Comparison of ENCODE assay signal across 8 cellular contexts in genomic region chr3:47781685-47782537, GRCh38. TPM values are rescaled to one million over a fixed set of nuclear protein-coding genes. Genes with fewer than 3 reads are reported as not detected.
DNase-seq lines count a peak whose midpoint lies in the region; ATAC-seq and TF ChIP-seq lines count a peak whose summit lies in the region.

Gene SMARCC1 (minus strand): TSS chr3:47781893. CDS start chr3:47781797, 96 bp downstream.

- peaks cover 0 to 29% (median 21%) of the 10 kb centered on the region in 11 experiments; a peak in 14 of 22 replicates for H3K36me3 ChIP-seq in BLaER1 treated with 17β-estradiol and CSF1 and Interleukin-3, amounts not matched to agents 10 nM and 100 nM
- H3K36me3 ChIP-seq in left lung: no peaks in the 10 kb centered on the region

- peaks cover 39 to 49% (median 44%) of the 10 kb centered on the region in 10 experiments for H3K4me1 ChIP-seq in BLaER1 treated with 17β-estradiol and CSF1 and Interleukin-3, amounts not matched to agents 10 nM and 100 nM
- H3K4me1 ChIP-seq in left lung: peaks cover 12 to 34% of the 10 kb centered on the region in 2 donors

- peak within 1 kb of the TSS; percentile 89 to 99 (median 94) for H3K4me2 ChIP-seq in BLaER1 treated with 17β-estradiol and CSF1 and Interleukin-3, amounts not matched to agents 10 nM and 100 nM

- peak; percentile 95 for DNase-seq in NCI-H69 (lab: John Stamatoyannopoulos, UW)
- peak; percentile 95 for DNase-seq in activated CD4-positive, alpha-beta T cell treated with anti-CD3 and anti-CD28 coated beads, Interleukin-2, amount 50 U/mL, for 1 hour
- peak; percentile 96 for DNase-seq in dedifferentiated amniotic fluid mesenchymal stem cell (ENCODE audit: extremely low spot score)
- DNase-seq in left lung: peak; percentile 98 to 100
- peak; percentile 96 for DNase-seq in stimulated activated CD4-positive, alpha-beta T cell treated with anti-CD3 and anti-CD28 coated beads, Interleukin-2, amount 100 ng/mL, for 48 hours

- peak within 1 kb of the TSS; percentile 96 to 100 (median 99) for H3K27ac ChIP-seq in BLaER1 treated with 17β-estradiol and CSF1 and Interleukin-3, amounts not matched to agents 10 nM and 100 nM
- H3K27ac ChIP-seq in left lung: peak within 1 kb of the TSS; percentile 94 to 98

- TF ChIP-seq CTCF in left lung (IDR thresholded peaks at IDR 0.05): peak in 1 of 2 donors; percentile 32

- peak; percentile 86 for ATAC-seq in GM19328 (IDR thresholded peaks at IDR 0.05; ENCODE audit: unreplicated experiment)
- peak; percentile 77 for ATAC-seq in HG03520 (IDR thresholded peaks at IDR 0.05; ENCODE audit: unreplicated experiment)
- ATAC-seq in left lung: peak; percentile 97

- H3K27me3 ChIP-seq in BLaER1 treated with 17β-estradiol and CSF1 and Interleukin-3, amounts not matched to agents 10 nM and 100 nM: no peaks in the 10 kb centered on the region
- H3K27me3 ChIP-seq in left lung: no peaks in the 10 kb centered on the region

- peak within 1 kb of the TSS; percentile 81 to 98 (median 93) for H3K4me3 ChIP-seq in BLaER1 treated with 17β-estradiol and CSF1 and Interleukin-3, amounts not matched to agents 10 nM and 100 nM
- peak within 1 kb of the TSS; percentile 86 to 99 for H3K4me3 ChIP-seq in left lung

- no peaks in the 10 kb centered on the region for H3K9me3 ChIP-seq in BLaER1 treated with 17β-estradiol and CSF1 and Interleukin-3, amounts not matched to agents 10 nM and 100 nM (replicated peaks in 1 of 11)
- H3K9me3 ChIP-seq in left lung: no peaks in the 10 kb centered on the region

- intact Hi-C loops in left lung (cut with DNase I): no loop called here

- peaks cover 27 to 41% (median 31%) of the 10 kb centered on the region in 11 experiments; a peak in 21 of 22 replicates for H4K20me1 ChIP-seq in BLaER1 treated with 17β-estradiol and CSF1 and Interleukin-3, amounts not matched to agents 10 nM and 100 nM

- peak within 1 kb of the TSS; percentile 97 to 100 (median 99) for H3K9ac ChIP-seq in BLaER1 treated with 17β-estradiol and CSF1 and Interleukin-3, amounts not matched to agents 10 nM and 100 nM

RNA-seq across cellular contexts. Expression of gene SMARCC1, which starts in this region (rescaled TPM):
- total RNA-seq in left lung: 10 to 100 TPM; 58.5 to 66.2 TPM

Comparison
In these comparisons a context has a peak if more than half of its experiments do, and no peak if none do; other contexts are left out.
1. Peak in every context shown above with its lines: DNase-seq, ATAC-seq, H3K4me3 ChIP-seq and H3K27ac ChIP-seq.